1 cellular context compared by ENCODE assay signal in genomic region chr14:103122578-103123127, GRCh38.
TF ChIP-seq lines count a peak whose summit lies in the region.

No MANE protein-coding gene starts in this region.

TF ChIP-seq in HepG2, 621 proteins besides CTCF, POLR2A, EP300 and RAD21:
- TF ChIP-seq PHB2 (IDR thresholded peaks at IDR 0.05; ENCODE audit: partially characterized antibody) (no peak), EED (CRISPR knock-in tag; IDR thresholded peaks at IDR 0.05) (no peak), RFX5 (IDR thresholded peaks at IDR 0.05; ENCODE audit: low read depth, low read length) (no peak), BORCS8-MEF2B (CRISPR knock-in tag; IDR thresholded peaks at IDR 0.05) (no peak), ZBTB33 (CRISPR knock-in tag; IDR thresholded peaks at IDR 0.05) (no peak), ZNF747 (CRISPR knock-in tag; IDR thresholded peaks at IDR 0.05; ENCODE audit: borderline replicate concordance) (no peak), POLR2AphosphoS5 (IDR thresholded peaks at IDR 0.05; ENCODE audit: low read depth, low read length) (no peak), GABPA (IDR thresholded peaks at IDR 0.05; ENCODE audit: low read depth, low read length) (no peak), GABPA (CRISPR knock-in tag; IDR thresholded peaks at IDR 0.05; ENCODE audit: low read depth) (no peak), ZNF749 (CRISPR knock-in tag; IDR thresholded peaks at IDR 0.05; ENCODE audit: borderline replicate concordance) (no peak), POLR2G (IDR thresholded peaks at IDR 0.05; ENCODE audit: low read depth, low read length) (no peak), SOX13 (IDR thresholded peaks at IDR 0.05) (no peak), SOX13 (CRISPR knock-in tag; conservative IDR thresholded peaks at IDR 0.05 in 1 of 2, IDR thresholded peaks at IDR 0.05 in 1 of 2) (no peak), ZNF343 (CRISPR knock-in tag; IDR thresholded peaks at IDR 0.05) (no peak), HCFC1 (IDR thresholded peaks at IDR 0.05; ENCODE audit: low read depth, low read length) (no peak)
